In genomic region chr14:50560929-50561280, GRCh38 we compare ENCODE assay signal across 8 cellular contexts. TPM values are rescaled to one million over a fixed set of nuclear protein-coding genes. Genes with fewer than 3 reads are reported as not detected.
DNase-seq lines count a peak whose midpoint lies in the region; ATAC-seq and TF ChIP-seq lines count a peak whose summit lies in the region.

No MANE protein-coding gene starts in this region.

- peak overlapping the region; percentile 87 to 89 for H3K4me3 ChIP-seq in duodenal mucosa (ENCODE audit: low read depth in 1 of 2, low read length in 2 of 2)
- H3K4me3 ChIP-seq in right lobe of liver: peak overlapping the region; percentile 42 to 55 (median 44)

- H3K27ac ChIP-seq in duodenal mucosa (ENCODE audit: low read depth, low read length) (peak overlapping the region; percentile 65), right lobe of liver (peak overlapping the region in 2 of 3 donors; percentile 4 to 67)

- intact Hi-C loops in right lobe of liver (cut with DNase I): no loop called here

- H3K9ac ChIP-seq in duodenal mucosa (ENCODE audit: low read depth in 1 of 2, low read length in 2 of 2): peak overlapping the region; percentile 38 to 55

- peaks cover 6 to 7% of the 10 kb centered on the region in 2 donors for H3K4me1 ChIP-seq in duodenal mucosa (ENCODE audit: control insufficient read depth in 1 of 2, insufficient read depth in 2 of 2, low read length in 2 of 2)
- H3K4me1 ChIP-seq in right lobe of liver: peaks cover 0 to 11% (median 0%) of the 10 kb centered on the region in 4 donors

- H3K9me3 ChIP-seq in duodenal mucosa (ENCODE audit: control insufficient read depth in 1 of 2, low read length in 2 of 2) (no peaks in the 10 kb centered on the region), right lobe of liver (no peaks in the 10 kb centered on the region)

- peak; percentile 34 for DNase-seq in SIG-M5 treated with dmso at 0.1 percent for 504 hours (lab: John Stamatoyannopoulos, UW; ENCODE audit: unreplicated experiment)
- DNase-seq in SIG-M5 (lab: John Stamatoyannopoulos, UW): no peak
- peak; percentile 73 for DNase-seq in NCI-H2171 (lab: John Stamatoyannopoulos, UW)
- peak; percentile 23 for DNase-seq in activated CD4-positive, alpha-beta T cell treated with anti-CD3 and anti-CD28 coated beads, Interleukin-2, amount 50 U/mL, for 1 hour
- DNase-seq in right lobe of liver: peak; percentile 49 to 64 (median 52)
- DNase-seq in stimulated activated CD4-positive, alpha-beta T cell treated with anti-CD3 and anti-CD28 coated beads, Interleukin-2, amount 100 ng/mL, for 48 hours: peak; percentile 43 to 45
- DNase-seq in NCI-H226: no peak

- no peaks in the 10 kb centered on the region for H3K36me3 ChIP-seq in duodenal mucosa (ENCODE audit: control insufficient read depth in 1 of 2, insufficient read depth in 2 of 2, low read length in 2 of 2)
- H3K36me3 ChIP-seq in right lobe of liver: no peaks in the 10 kb centered on the region

- H3K27me3 ChIP-seq in duodenal mucosa (ENCODE audit: control insufficient read depth in 1 of 2, insufficient read depth in 2 of 2, low read length in 2 of 2): peaks cover 0 to 8% of the 10 kb centered on the region in 2 donors
- peaks cover 0 to 3% of the 10 kb centered on the region in 2 donors for H3K27me3 ChIP-seq in right lobe of liver

- ATAC-seq in right lobe of liver: peak; percentile 62 to 74 (median 70)

- no peak for TF ChIP-seq POLR2A in right lobe of liver (IDR thresholded peaks at IDR 0.05)

- 8% methylated on average over 11 of the region's 21 CpGs for WGBS in right lobe of liver (ENCODE audit: insufficient coverage, low coverage, low lambda C conversion rate, missing lambda C conversion rate)

- no peak for TF ChIP-seq CTCF in right lobe of liver (IDR thresholded peaks at IDR 0.05)

RNA-seq across cellular contexts. Expression of gene ATL1, which starts 1.0 kb away (rescaled TPM):
- total RNA-seq in right lobe of liver: under 1 TPM in 5 of 6 experiments, not detected in 1; 0.18 to 0.47 (median 0.27) TPM

RNA-seq across cellular contexts. Expression of gene MAP4K5, which starts 28.5 kb away (rescaled TPM):
- total RNA-seq in right lobe of liver: 10 to 100 TPM in 4 of 6 experiments, 1 to 10 TPM in 2; 6.5 to 31.3 (median 14.4) TPM

Comparison
In these comparisons a context has a peak if more than half of its experiments do, and no peak if none do; other contexts are left out.
1. DNase-seq: peak in SIG-M5 treated with dmso at 0.1 percent for 504 hours (single experiment), NCI-H2171 (single experiment), activated CD4-positive, alpha-beta T cell treated with anti-CD3 and anti-CD28 coated beads, Interleukin-2, amount 50 U/mL, for 1 hour (single experiment), right lobe of liver (3 of 3) and stimulated activated CD4-positive, alpha-beta T cell treated with anti-CD3 and anti-CD28 coated beads, Interleukin-2, amount 100 ng/mL, for 48 hours (2 of 2); none in SIG-M5 (single experiment) and NCI-H226 (single experiment).